Comparison of ENCODE assay signal across 1 cellular context in the genomic region with DNA sequence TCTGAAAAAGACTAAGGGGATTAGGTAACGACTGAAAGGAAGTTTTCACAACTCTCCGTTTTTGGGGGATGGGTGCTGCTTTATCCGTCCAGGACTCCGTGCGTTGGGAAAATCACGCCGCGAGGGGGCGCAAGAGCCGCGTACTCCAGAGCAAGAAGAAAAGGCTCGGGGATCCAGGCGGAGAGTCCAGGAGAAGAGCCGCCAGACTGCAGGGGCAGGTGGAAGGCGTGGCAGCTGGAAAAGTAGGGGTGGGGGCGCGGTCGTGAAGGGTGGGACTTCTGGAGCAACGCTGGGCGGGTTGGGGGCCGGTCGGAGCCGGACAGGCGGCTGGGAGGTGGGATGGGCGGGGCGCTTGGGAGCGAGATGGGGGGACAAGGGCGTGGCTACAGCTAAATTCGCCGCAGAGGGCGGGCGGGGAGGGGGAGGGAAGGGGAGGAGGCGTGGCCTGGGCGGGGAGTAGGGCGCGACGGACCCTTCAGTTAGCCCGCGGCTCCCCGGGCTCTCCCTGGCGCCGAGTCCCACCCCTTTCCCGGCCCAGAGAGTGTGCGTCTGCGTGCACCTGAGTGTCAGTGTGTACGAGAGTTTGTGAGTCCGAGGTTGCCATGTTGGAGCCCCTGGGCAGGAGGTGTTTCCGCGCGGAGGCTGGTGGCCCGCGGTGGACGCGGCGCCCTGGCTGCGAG.
TF ChIP-seq lines count a peak whose summit lies in the region.

No MANE protein-coding gene starts in this region.

TF ChIP-seq in IMR-90, 13 proteins besides CTCF, POLR2A, EP300 and RAD21 (continued from another document):
- TF ChIP-seq, protein P1, sequence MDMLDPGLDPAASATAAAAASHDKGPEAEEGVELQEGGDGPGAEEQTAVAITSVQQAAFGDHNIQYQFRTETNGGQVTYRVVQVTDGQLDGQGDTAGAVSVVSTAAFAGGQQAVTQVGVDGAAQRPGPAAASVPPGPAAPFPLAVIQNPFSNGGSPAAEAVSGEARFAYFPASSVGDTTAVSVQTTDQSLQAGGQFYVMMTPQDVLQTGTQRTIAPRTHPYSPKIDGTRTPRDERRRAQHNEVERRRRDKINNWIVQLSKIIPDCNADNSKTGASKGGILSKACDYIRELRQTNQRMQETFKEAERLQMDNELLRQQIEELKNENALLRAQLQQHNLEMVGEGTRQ (IDR thresholded peaks at IDR 0.05; ENCODE audit: low read depth, low read length) = no peak
- TF ChIP-seq CHD1 (IDR thresholded peaks at IDR 0.05; ENCODE audit: low read depth, low read length) = peak; percentile 52; the same call in 1 of the 2 replicates
- 0 out of 2 replicates have a peak, but pooled peaks have one; percentile 27 for TF ChIP-seq RFX5 (IDR thresholded peaks at IDR 0.05; ENCODE audit: low read depth, low read length)
- TF ChIP-seq RCOR1 (IDR thresholded peaks at IDR 0.05; ENCODE audit: insufficient replicate concordance, low read length) = peak; percentile 64
- TF ChIP-seq MXI1 (IDR thresholded peaks at IDR 0.05; ENCODE audit: borderline replicate concordance, low read depth, low read length) = peak; percentile 76; the same call in 1 of the 2 replicates
- TF ChIP-seq FOS (IDR thresholded peaks at IDR 0.05; ENCODE audit: low read depth, low read length) = no peak
- TF ChIP-seq CEBPB (IDR thresholded peaks at IDR 0.05; ENCODE audit: low read depth, low read length) = peak; percentile 88
